ENCODE assay signal across 17 cellular contexts in genomic region chr13:106680796-106681482, GRCh38.
A peak's percentile ranks its signal among the peaks of the same experiment; 100 is the strongest.
DNase-seq lines count a peak whose midpoint lies in the region; ATAC-seq, FAIRE-seq and TF ChIP-seq lines count a peak whose summit lies in the region.
"Had no signal": no experiment of that assay in that cellular context is flagged by ENCODE, and none has a peak within 500 bp of the region (broad histone marks: within the 10 kb centered on the region; RNA-seq: fewer than 3 reads in every experiment).

No MANE protein-coding gene starts in this region.

- peaks cover 9% of the 10 kb centered on the region for H3K9me3 Mint-ChIP-seq in WTC11
- H3K9me3 Mint-ChIP-seq: activated naive CD4-positive, alpha-beta T cell treated with anti-CD3 and anti-CD28 coated beads, Interleukin-2, amount 50 U/mL, for 72 hours; stimulated activated effector memory CD8-positive, alpha-beta T cell treated with anti-CD3 and anti-CD28 coated beads, Interleukin-12 subunit alpha, Interleukin-12 subunit beta, amount 100 ng/mL, for 72 hours had no signal

- H3K4me3 ChIP-seq in H7 (ENCODE audit: insufficient read depth, low read depth, low read length) (no peak overlapping the region), small intestine (ENCODE audit: low read depth in 1 of 2, low read length in 2 of 2) (no peak overlapping the region), pancreas (no peak overlapping the region)
- H3K4me3 ChIP-seq: cardiac muscle cell, uterus had no signal

- DNase-seq in H7 (peak; percentile 66), WTC11 (ENCODE audit: low spot score) (peak; percentile 70), iPS DF 19.7 (ENCODE audit: low read depth, low spot score) (peak; percentile 57), nucleus accumbens (lab: John Stamatoyannopoulos, UW) (peak in 29 of 56 donors; percentile 5 to 56 (median 28)), GM20000 (ENCODE audit: low spot score) (no peak), small intestine (no peak), pancreas (no peak)
- DNase-seq in stimulated activated CD4-positive, alpha-beta T cell treated with anti-CD3 and anti-CD28 coated beads, Interleukin-2, amount 100 ng/mL, for 24 hours, result no peak
- DNase-seq: AML-193; DMS53; erythroblast; NCI-H446 treated with DMSO at 0.1 percent for 48 hours; stimulated activated CD4-positive, alpha-beta T cell treated with anti-CD3 and anti-CD28 coated beads, Interleukin-4, amount 100 ng/mL, for 4 hours; uterus had no signal

- H3K4me1 ChIP-seq in small intestine (ENCODE audit: control insufficient read depth in 2 of 2, insufficient read depth in 1 of 2, low read depth in 1 of 2, low read length in 1 of 2) (no peaks in the 10 kb centered on the region), pancreas (no peaks in the 10 kb centered on the region)
- H3K4me1 ChIP-seq: uterus had no signal

- H3K27me3 ChIP-seq in H7 (ENCODE audit: control insufficient read depth, insufficient read depth, low read length), result no peaks in the 10 kb centered on the region
- no peaks in the 10 kb centered on the region for H3K27me3 ChIP-seq in small intestine (ENCODE audit: control insufficient read depth in 2 of 2, insufficient read depth in 2 of 2, low read length in 2 of 2)
- H3K27me3 ChIP-seq in pancreas, result no peaks in the 10 kb centered on the region
- H3K27me3 ChIP-seq: cardiac muscle cell, uterus had no signal

- no peaks in the 10 kb centered on the region; the same call in 1 of the 2 replicates for H3K27me3 Mint-ChIP-seq in WTC11 (ENCODE audit: low read depth)

- CTCF ChIA-PET in WTC11 (lab: Charles Lee), result interaction anchor here (1.0 to 1.4 kb wide), 3 partner anchors 34 to 237 kb away, joined by 3 to 5 read pairs (median 4); partner anchors contain the start of gene EFNB2

- H3K27ac Mint-ChIP-seq in WTC11, result peak overlapping the region; percentile 93
- H3K27ac Mint-ChIP-seq: activated naive CD4-positive, alpha-beta T cell treated with anti-CD3 and anti-CD28 coated beads, Interleukin-2, amount 50 U/mL, for 72 hours; stimulated activated effector memory CD8-positive, alpha-beta T cell treated with anti-CD3 and anti-CD28 coated beads, Interleukin-12 subunit alpha, Interleukin-12 subunit beta, amount 100 ng/mL, for 72 hours had no signal

- H3K27ac ChIP-seq in small intestine (ENCODE audit: low read depth in 1 of 2, low read length in 1 of 2), result no peak overlapping the region
- no peak overlapping the region for H3K27ac ChIP-seq in pancreas
- H3K27ac ChIP-seq: cardiac muscle cell, uterus had no signal

- intact Hi-C loops in pancreas (cut with DNase I), result no loop called here

- peaks cover 72% of the 10 kb centered on the region for H3K4me1 Mint-ChIP-seq in WTC11
- H3K4me1 Mint-ChIP-seq: stimulated activated effector memory CD8-positive, alpha-beta T cell treated with anti-CD3 and anti-CD28 coated beads, Interleukin-12 subunit alpha, Interleukin-12 subunit beta, amount 100 ng/mL, for 72 hours had no signal

- WGBS in small intestine, 3 donors, result 65 to 80% (median 77%) methylated on average over 7 of the region's 7 CpGs
- 52 to 55% methylated on average over 7 of the region's 7 CpGs for WGBS in pancreas, 2 donors

- peak; percentile 98 for ATAC-seq in WTC11
- ATAC-seq in pancreas, result no peak
- ATAC-seq: activated naive CD4-positive, alpha-beta T cell treated with anti-CD3 and anti-CD28 coated beads, Interleukin-2, amount 50 U/mL, for 72 hours; stimulated activated effector memory CD8-positive, alpha-beta T cell treated with anti-CD3 and anti-CD28 coated beads, Interleukin-12 subunit alpha, Interleukin-12 subunit beta, amount 100 ng/mL, for 72 hours had no signal

- POLR2A ChIA-PET in WTC11 (lab: Charles Lee), result interaction anchor here (1.5 kb wide), 1 partner anchor 16 kb away, joined by 3 read pairs; no protein-coding TSS in a partner anchor

- TF ChIP-seq CTCF in WTC11 (IDR thresholded peaks at IDR 0.05) (no peak), GM20000 (IDR thresholded peaks at IDR 0.05; ENCODE audit: extremely low read depth, missing control alignments) (no peak), pancreas (IDR thresholded peaks at IDR 0.05) (no peak)

- H3K9me3 ChIP-seq in small intestine (ENCODE audit: control insufficient read depth, low read depth) (no peaks in the 10 kb centered on the region), pancreas (no peaks in the 10 kb centered on the region)
- H3K9me3 ChIP-seq: uterus had no signal

- FAIRE-seq in small intestine (lab: Jason Lieb, UNC) (no peak), pancreas (lab: Jason Lieb, UNC) (no peak)

- peak overlapping the region; percentile 34; the same call in 1 of the 2 replicates for H3K4me3 Mint-ChIP-seq in WTC11
- H3K4me3 Mint-ChIP-seq: stimulated activated effector memory CD8-positive, alpha-beta T cell treated with anti-CD3 and anti-CD28 coated beads, Interleukin-12 subunit alpha, Interleukin-12 subunit beta, amount 100 ng/mL, for 72 hours had no signal

- H3K36me3 ChIP-seq in H7 (replicated peaks; ENCODE audit: control insufficient read depth, insufficient read depth, low read length) (no peaks in the 10 kb centered on the region), small intestine (ENCODE audit: control insufficient read depth in 2 of 2, insufficient read depth in 2 of 2, low read length in 2 of 2) (no peaks in the 10 kb centered on the region), pancreas (no peaks in the 10 kb centered on the region)
- H3K36me3 ChIP-seq: cardiac muscle cell, uterus had no signal

- no peaks in the 10 kb centered on the region for H3K36me3 Mint-ChIP-seq in WTC11
- H3K36me3 Mint-ChIP-seq: activated naive CD4-positive, alpha-beta T cell treated with anti-CD3 and anti-CD28 coated beads, Interleukin-2, amount 50 U/mL, for 72 hours; stimulated activated effector memory CD8-positive, alpha-beta T cell treated with anti-CD3 and anti-CD28 coated beads, Interleukin-12 subunit alpha, Interleukin-12 subunit beta, amount 100 ng/mL, for 72 hours had no signal

TF ChIP-seq in WTC11, 78 proteins besides CTCF, POLR2A, EP300 and RAD21 (continues in another document):
- TF ChIP-seq MAX (CRISPR knock-in tag; IDR thresholded peaks at IDR 0.05) (peak; percentile 24; the same call in 1 of the 2 replicates), FOXK1 (CRISPR knock-in tag; IDR thresholded peaks at IDR 0.05) (peak; percentile 72; the same call in 1 of the 2 replicates), ZNF532 (CRISPR knock-in tag; IDR thresholded peaks at IDR 0.05; ENCODE audit: borderline replicate concordance) (0 out of 2 replicates have a peak, but pooled peaks have one; percentile 33), ZNF121 (CRISPR knock-in tag; IDR thresholded peaks at IDR 0.05) (no peak), EMX1 (CRISPR knock-in tag; IDR thresholded peaks at IDR 0.05) (no peak), SMAD4 (CRISPR knock-in tag; IDR thresholded peaks at IDR 0.05) (no peak), IRF1 (CRISPR knock-in tag; IDR thresholded peaks at IDR 0.05) (no peak), ZNF263 (CRISPR knock-in tag; IDR thresholded peaks at IDR 0.05; ENCODE audit: low read depth) (no peak), ZNF512 (CRISPR knock-in tag; IDR thresholded peaks at IDR 0.05; ENCODE audit: borderline replicate concordance) (no peak)

Comparison
In these comparisons a context has a peak if more than half of its experiments do, and no peak if none do; other contexts are left out.
1. DNase-seq: peak in H7 (single experiment), WTC11 (single experiment), iPS DF 19.7 (single experiment) and nucleus accumbens (29 of 56); none in GM20000 (single experiment), small intestine (single experiment), pancreas (0 of 6) and stimulated activated CD4-positive, alpha-beta T cell treated with anti-CD3 and anti-CD28 coated beads, Interleukin-2, amount 100 ng/mL, for 24 hours (0 of 2).